Comparison of ENCODE assay signal across 11 cellular contexts in genomic region chr5:116532762-116533525, GRCh38. TPM values are rescaled to one million over a fixed set of nuclear protein-coding genes. Genes with fewer than 3 reads are reported as not detected.
DNase-seq lines count a peak whose midpoint lies in the region; ATAC-seq, FAIRE-seq and TF ChIP-seq lines count a peak whose summit lies in the region.
"Had no signal": no experiment of that assay in that cellular context is flagged by ENCODE, and none has a peak within 500 bp of the region (broad histone marks: within the 10 kb centered on the region; RNA-seq: fewer than 3 reads in every experiment).

No MANE protein-coding gene starts in this region.

- no peak overlapping the region for H3K14ac ChIP-seq in H1 (ENCODE audit: insufficient read length)

- H3K18ac ChIP-seq in H1 (ENCODE audit: extremely low read depth, low read length), result no peak overlapping the region

- no peak overlapping the region for H4K91ac ChIP-seq in H1 (replicated peaks; ENCODE audit: insufficient read length, low read length)

- CTCF ChIA-PET in H1 (lab: Charles Lee; ENCODE audit: partially characterized antibody), result no interaction called here
- CTCF ChIA-PET in activated CD8-positive, alpha-beta memory T cell treated with anti-CD3 and anti-CD28 coated beads, Interleukin-2, amount 10 ng/mL, durations not matched to agents 7 days and 5 days (lab: Charles Lee), result no interaction called here

- TF ChIP-seq POLR2A in H1 (IDR thresholded peaks at IDR 0.05; ENCODE audit: control extremely low read depth in 1 of 2, low read depth in 2 of 2, low read length in 2 of 2), result no peak

- H2BK5ac ChIP-seq in H1 (ENCODE audit: low read depth, low read length), result no peak overlapping the region

- H3K56ac ChIP-seq in H1 (replicated peaks; ENCODE audit: insufficient read length, low read depth, low read length), result no peak overlapping the region

- TF ChIP-seq CTCF in H1 (IDR thresholded peaks at IDR 0.05; ENCODE audit: control extremely low read depth in 1 of 3, insufficient read depth in 1 of 3, low read depth in 1 of 3, low read length in 3 of 3) (no peak), osteoblast (IDR thresholded peaks at IDR 0.05; ENCODE audit: extremely low read depth, low read depth, low read length) (no peak)

- DNase-seq in Right ventricle myocardium superior, result no peak
- no peak for DNase-seq in left cardiac atrium
- peak; percentile 81 for DNase-seq in NCI-H146 (lab: John Stamatoyannopoulos, UW)
- no peak for DNase-seq in H1 (ENCODE audit: low read depth in 1 of 2, low spot score in 2 of 2)
- no peak for DNase-seq in osteoblast (ENCODE audit: insufficient read length, low spot score, missing footprints)
- DNase-seq in activated CD8-positive, alpha-beta memory T cell treated with anti-CD3 and anti-CD28 coated beads, Interleukin-2, amount 10 ng/mL, durations not matched to agents 7 days and 5 days, result no peak
- DNase-seq: aorta; NK-92 treated with Interleukin-12 subunit alpha and Interleukin-12 subunit beta, amount 100 ng/mL, for 24 hours had no signal

- no peaks in the 10 kb centered on the region for H3K36me3 Mint-ChIP-seq in activated CD8-positive, alpha-beta memory T cell treated with anti-CD3 and anti-CD28 coated beads, Interleukin-2, amount 10 ng/mL, durations not matched to agents 7 days and 5 days

- peaks cover 0 to 10% (median 0%) of the 10 kb centered on the region in 4 experiments; a peak in 1 of 8 replicates for H3K36me3 ChIP-seq in H1 (ENCODE audit: control insufficient read depth in 2 of 4, insufficient read depth in 4 of 4, low read length in 3 of 4)
- no peaks in the 10 kb centered on the region for H3K36me3 ChIP-seq in osteoblast (ENCODE audit: insufficient read depth, low read length)

- H3K27ac ChIP-seq in H1 (ENCODE audit: low read depth, low read length) (no peak overlapping the region), osteoblast (ENCODE audit: low read depth, low read length) (no peak overlapping the region)

- H3K9me3 ChIP-seq in H1 (ENCODE audit: insufficient read depth in 2 of 2, low read depth in 1 of 2, low read length in 1 of 2) (no peaks in the 10 kb centered on the region), osteoblast (ENCODE audit: low read depth, low read length) (no peaks in the 10 kb centered on the region)

- H2BK15ac ChIP-seq in H1 (ENCODE audit: low read length), result no peak overlapping the region

- POLR2A ChIA-PET in H1 (lab: Charles Lee; ENCODE audit: partially characterized antibody), result interaction anchor here (0.6 kb wide), 1 partner anchor 118 kb away, joined by 4 read pairs; no protein-coding TSS in a partner anchor

- H2BK20ac ChIP-seq in H1 (ENCODE audit: low read length), result no peak overlapping the region

- peak; percentile 44 for ATAC-seq in Right ventricle myocardium superior (ENCODE audit: poor library complexity)
- no peak for ATAC-seq in left cardiac atrium
- no peak for ATAC-seq in esophagus mucosa
- ATAC-seq in activated CD8-positive, alpha-beta memory T cell treated with anti-CD3 and anti-CD28 coated beads, Interleukin-2, amount 10 ng/mL, durations not matched to agents 7 days and 5 days, result no peak
- no peak for ATAC-seq in GM18511 (IDR thresholded peaks at IDR 0.05; ENCODE audit: unreplicated experiment)
- ATAC-seq: activated CD4-positive, CD25-positive, alpha-beta regulatory T cell treated with anti-CD3 and anti-CD28 coated beads, Interleukin-2, amount 50 U/mL, for 24 hours had no signal

- FAIRE-seq in H1 (lab: Jason Lieb, UNC), result peak; percentile 60

- H3K4me1 Mint-ChIP-seq in activated CD8-positive, alpha-beta memory T cell treated with anti-CD3 and anti-CD28 coated beads, Interleukin-2, amount 10 ng/mL, durations not matched to agents 7 days and 5 days, result no peaks in the 10 kb centered on the region

- H3K79me2 ChIP-seq in H1 (ENCODE audit: control insufficient read depth in 1 of 2, insufficient read depth in 2 of 2, low read length in 2 of 2), result peaks cover 87 to 99% of the 10 kb centered on the region in 2 experiments
- no peaks in the 10 kb centered on the region for H3K79me2 ChIP-seq in osteoblast (ENCODE audit: insufficient read depth, low read length)

- H3K27me3 ChIP-seq in H1 (replicated peaks in 1 of 4; ENCODE audit: control insufficient read depth in 3 of 4, extremely low read depth in 1 of 4, insufficient read depth in 3 of 4, low read length in 3 of 4) (no peaks in the 10 kb centered on the region), osteoblast (ENCODE audit: insufficient read depth, low read length) (no peaks in the 10 kb centered on the region)

- no peak for TF ChIP-seq EP300 in H1 (IDR thresholded peaks at IDR 0.05; ENCODE audit: borderline replicate concordance in 1 of 2, low read depth in 2 of 2, low read length in 2 of 2)

- WGBS in H1 (ENCODE audit: extremely low coverage in 1 of 2, insufficient coverage in 1 of 2, insufficient read length in 1 of 2, insufficient replicate concordance in 2 of 2, low coverage in 1 of 2, low lambda C conversion rate in 2 of 2, missing lambda C conversion rate in 1 of 2), 2 experiments, result 65% methylated on average over 3 of the region's 3 CpGs; no CpG with 5 or more reads in 1 of the 2 experiments

- no peak overlapping the region for H3K4me3 ChIP-seq in H1 (ENCODE audit: extremely low read depth in 1 of 4, insufficient read depth in 2 of 4, low read depth in 3 of 4, low read length in 4 of 4)
- no peak overlapping the region for H3K4me3 ChIP-seq in osteoblast (ENCODE audit: insufficient read depth, low read length)

- no peaks in the 10 kb centered on the region; the same call in 1 of the 2 replicates for H3K79me1 ChIP-seq in H1 (ENCODE audit: low read depth, low read length)

- H2AFZ ChIP-seq in H1 (ENCODE audit: low read length) (no peak overlapping the region), osteoblast (ENCODE audit: low read length) (no peak overlapping the region)

- no peak for TF ChIP-seq RAD21 in H1 (IDR thresholded peaks at IDR 0.05 in 1 of 2, conservative IDR thresholded peaks at IDR 0.05 in 1 of 2; ENCODE audit: low read depth in 2 of 2, low read length in 2 of 2)

- H4K8ac ChIP-seq in H1 (ENCODE audit: extremely low read depth, insufficient read depth, low read length), result no peak overlapping the region

- peaks cover 42 to 45% of the 10 kb centered on the region in 2 experiments for H4K20me1 ChIP-seq in H1 (replicated peaks in 1 of 2; ENCODE audit: control insufficient read depth in 1 of 2, insufficient read depth in 2 of 2, low read length in 2 of 2)
- no peaks in the 10 kb centered on the region for H4K20me1 ChIP-seq in osteoblast (ENCODE audit: insufficient read depth, low read length)

- H4K5ac ChIP-seq in H1 (ENCODE audit: insufficient read length, low read depth, low read length), result no peak overlapping the region

- H2BK12ac ChIP-seq in H1 (ENCODE audit: low read depth, low read length), result no peak overlapping the region

- no peaks in the 10 kb centered on the region for H3K23me2 ChIP-seq in H1 (ENCODE audit: low read depth, low read length)

- H3K27me3 Mint-ChIP-seq in activated CD8-positive, alpha-beta memory T cell treated with anti-CD3 and anti-CD28 coated beads, Interleukin-2, amount 10 ng/mL, durations not matched to agents 7 days and 5 days, result no peaks in the 10 kb centered on the region

- intact Hi-C loops in Right ventricle myocardium superior (cut with DNase I) (no loop called here), left cardiac atrium (cut with DNase I) (no loop called here)

- no peak overlapping the region for H3K4me3 Mint-ChIP-seq in activated CD8-positive, alpha-beta memory T cell treated with anti-CD3 and anti-CD28 coated beads, Interleukin-2, amount 10 ng/mL, durations not matched to agents 7 days and 5 days

- no peak overlapping the region for H3K4ac ChIP-seq in H1 (replicated peaks; ENCODE audit: insufficient read length, low read depth, low read length)

- H3K9ac ChIP-seq in H1 (replicated peaks in 1 of 4; ENCODE audit: extremely low read depth in 1 of 4, low read depth in 3 of 4, low read length in 3 of 4), result no peak overlapping the region

- H3K9me3 Mint-ChIP-seq in activated CD8-positive, alpha-beta memory T cell treated with anti-CD3 and anti-CD28 coated beads, Interleukin-2, amount 10 ng/mL, durations not matched to agents 7 days and 5 days (ENCODE audit: low read depth), result no peaks in the 10 kb centered on the region

- no peak overlapping the region for H2AK5ac ChIP-seq in H1 (ENCODE audit: low read depth, low read length)

- H3K27ac Mint-ChIP-seq in activated CD8-positive, alpha-beta memory T cell treated with anti-CD3 and anti-CD28 coated beads, Interleukin-2, amount 10 ng/mL, durations not matched to agents 7 days and 5 days, result no peak overlapping the region

- no peak overlapping the region for H3K23ac ChIP-seq in H1 (ENCODE audit: insufficient read length)

- H3K4me1 ChIP-seq in H1 (replicated peaks in 1 of 4; ENCODE audit: control insufficient read depth in 3 of 4, insufficient read depth in 4 of 4, low read length in 3 of 4), result peaks cover 9 to 35% (median 23%) of the 10 kb centered on the region in 4 experiments; a peak in 6 of 7 replicates
- no peaks in the 10 kb centered on the region for H3K4me1 ChIP-seq in osteoblast (ENCODE audit: insufficient read depth, low read length)

- H3K4me2 ChIP-seq in H1 (ENCODE audit: insufficient read depth in 1 of 2, low read depth in 2 of 2, low read length in 2 of 2) (no peak overlapping the region; a peak in 1 of 4 replicates), osteoblast (ENCODE audit: insufficient read depth, low read length) (no peak overlapping the region)

- no peak overlapping the region for H2BK120ac ChIP-seq in H1 (replicated peaks; ENCODE audit: low read depth, low read length)

TF ChIP-seq in H1, 55 proteins besides CTCF, POLR2A, EP300 and RAD21 (continues in another document):
- TF ChIP-seq GABPA (IDR thresholded peaks at IDR 0.05; ENCODE audit: borderline replicate concordance, insufficient read depth, low read length), result no peak

RNA-seq across cellular contexts. Expression of gene SEMA6A, which starts 41.7 kb away (rescaled TPM):
- total RNA-seq in Right ventricle myocardium superior, result 6.3 TPM
- total RNA-seq in left cardiac atrium, result 1 to 10 TPM; 3.8 to 5.7 TPM
- 260 and 277 TPM in 2 replicates for total RNA-seq in H1 (2021; fragmentation: NEBNext Ultra II Directional; extraction: Animal tissue kit (Norgen Biotek cat#: 25700))
- polyA plus RNA-seq in H1 (2011; rRNA removed), result 78.3 and 122 TPM in 2 replicates
- 94.2 TPM for polyA plus RNA-seq in H1 (2011; cell fraction: cytosol; rRNA removed)
- 201 TPM for polyA plus RNA-seq in H1 (2011; cell fraction: nucleus; rRNA removed)
- polyA plus RNA-seq in H1 (2012, experiment 1 of 2), result 134 to 170 TPM (median 158 TPM) in 4 replicates
- 17.8 TPM for polyA plus RNA-seq in H1 (2012, experiment 2 of 2)
- 452 TPM for polyA plus RNA-seq in H1 (2013, experiment 1 of 2)
- polyA plus RNA-seq in H1 (2013, experiment 2 of 2), result 483 TPM
- 166 and 205 TPM in 2 replicates for polyA minus RNA-seq in H1 (2011; rRNA and poly(A)+ RNA removed)
- polyA minus RNA-seq in H1 (2011; cell fraction: cytosol; rRNA and poly(A)+ RNA removed), result 219 TPM
- 424 TPM for polyA minus RNA-seq in H1 (2011; cell fraction: nucleus; rRNA and poly(A)+ RNA removed)
- total RNA-seq in esophagus mucosa, result 6.1 TPM
- under 0.01 TPM in 2 replicates for total RNA-seq in osteoblast
- total RNA-seq in activated CD8-positive, alpha-beta memory T cell treated with anti-CD3 and anti-CD28 coated beads, Interleukin-2, amount 10 ng/mL, durations not matched to agents 7 days and 5 days, result under 1 TPM in 1 of 2 experiments, not detected in 1; 0.40 TPM

Comparison
In these comparisons a context has a peak if more than half of its experiments do, and no peak if none do; other contexts are left out.
1. RNA of gene SEMA6A, which starts 41.7 kb away (total RNA-seq): 260 to 277 TPM in H1; 6.3 TPM in Right ventricle myocardium superior (single experiment), 6.1 TPM in esophagus mucosa (single experiment), 3.8 to 5.7 TPM in left cardiac atrium, 0.40 TPM in activated CD8-positive, alpha-beta memory T cell treated with anti-CD3 and anti-CD28 coated beads, Interleukin-2, amount 10 ng/mL, durations not matched to agents 7 days and 5 days and under 0.01 TPM in osteoblast; every median in the first group is over 10 times any median in the second.